22 cellular contexts compared by ENCODE assay signal in genomic region chr7:16040381-16040780, GRCh38.
A peak's percentile ranks its signal among the peaks of the same experiment; 100 is the strongest.
DNase-seq lines count a peak whose midpoint lies in the region; TF ChIP-seq lines count a peak whose summit lies in the region.
"Had no signal": no experiment of that assay in that cellular context is flagged by ENCODE, and none has a peak within 500 bp of the region (broad histone marks: within the 10 kb centered on the region; RNA-seq: fewer than 3 reads in every experiment).

No MANE protein-coding gene starts in this region.

- no peak overlapping the region for H2BK12ac ChIP-seq in neuronal stem cell (ENCODE audit: low read length)

- peak overlapping the region; percentile 64 for H3K18ac ChIP-seq in neuronal stem cell (ENCODE audit: low read length)

- H4K91ac ChIP-seq in neuronal stem cell (ENCODE audit: low read depth, low read length, poor library complexity): no peak overlapping the region

- H2BK5ac ChIP-seq in neuronal stem cell (ENCODE audit: low read length): no peak overlapping the region

- H3K4me1 Mint-ChIP-seq in endodermal cell (peaks cover 8% of the 10 kb centered on the region), mesothelial cell of epicardium (peaks cover 5% of the 10 kb centered on the region)
- H3K4me1 Mint-ChIP-seq: CD4-positive, CD25-positive, alpha-beta regulatory T cell had no signal

- peaks cover 8% of the 10 kb centered on the region for H3K9me3 Mint-ChIP-seq in endodermal cell
- H3K9me3 Mint-ChIP-seq in mesothelial cell of epicardium: peaks cover 4% of the 10 kb centered on the region

- no peak overlapping the region for H3K4me3 Mint-ChIP-seq in endodermal cell
- no peak overlapping the region for H3K4me3 Mint-ChIP-seq in mesothelial cell of epicardium

- 91 to 100% methylated on average over 1 to 5 of the region's 5 CpGs for WGBS in endodermal cell (ENCODE audit: insufficient coverage in 1 of 2, insufficient read length in 1 of 2), 2 experiments
- no CpG with 5 or more reads among the region's 5 CpGs for WGBS in neuronal stem cell (ENCODE audit: extremely low coverage in 2 of 2, insufficient read length in 2 of 2, insufficient replicate concordance in 1 of 2), 2 donors

- H2BK15ac ChIP-seq in neuronal stem cell (ENCODE audit: low read length): no peak overlapping the region

- no peak overlapping the region for H3K14ac ChIP-seq in neuronal stem cell (ENCODE audit: low read length)

- no peak overlapping the region for H3K23ac ChIP-seq in neuronal stem cell (ENCODE audit: low read depth, low read length, poor library complexity)

- no peak overlapping the region for H3K27ac Mint-ChIP-seq in endodermal cell
- peak overlapping the region; percentile 68 for H3K27ac Mint-ChIP-seq in mesothelial cell of epicardium
- H3K27ac Mint-ChIP-seq: CD4-positive, CD25-positive, alpha-beta regulatory T cell had no signal

- H3K27me3 Mint-ChIP-seq in endodermal cell (ENCODE audit: insufficient read depth): no peaks in the 10 kb centered on the region
- H3K27me3 Mint-ChIP-seq in mesothelial cell of epicardium (ENCODE audit: low read depth): no peaks in the 10 kb centered on the region
- H3K27me3 Mint-ChIP-seq: CD4-positive, CD25-positive, alpha-beta regulatory T cell had no signal

- no peak overlapping the region for H2BK120ac ChIP-seq in neuronal stem cell (ENCODE audit: low read depth, low read length)

- H3K79me2 ChIP-seq in Loucy (ENCODE audit: insufficient read depth, low read length): no peaks in the 10 kb centered on the region

- H3K4ac ChIP-seq in neuronal stem cell (ENCODE audit: low read length): no peak overlapping the region

- H3K4me2 ChIP-seq in Loucy (ENCODE audit: low read depth, low read length, poor library complexity, severe bottlenecking) (no peak overlapping the region), neuronal stem cell (ENCODE audit: insufficient read depth, low read length, poor library complexity, severe bottlenecking) (no peak overlapping the region)
- H3K4me2 ChIP-seq: BLaER1, KMS-11 had no signal

- no peak overlapping the region for H3K4me3 ChIP-seq in Loucy (ENCODE audit: low read length, poor library complexity, severe bottlenecking)
- peak overlapping the region; percentile 41 for H3K4me3 ChIP-seq in endodermal cell (ENCODE audit: low read length)
- no peak overlapping the region for H3K4me3 ChIP-seq in neuronal stem cell (ENCODE audit: low read length in 2 of 2)
- H3K4me3 ChIP-seq: BLaER1, GM23248, Peyer's patch had no signal

- no peaks in the 10 kb centered on the region for H3K36me3 Mint-ChIP-seq in endodermal cell (ENCODE audit: low read depth)
- no peaks in the 10 kb centered on the region for H3K36me3 Mint-ChIP-seq in mesothelial cell of epicardium
- H3K36me3 Mint-ChIP-seq: CD4-positive, CD25-positive, alpha-beta regulatory T cell had no signal

- TF ChIP-seq CTCF in Loucy (conservative IDR thresholded peaks at IDR 0.05; ENCODE audit: low read length) (no peak), endodermal cell (conservative IDR thresholded peaks at IDR 0.05) (no peak), mesothelial cell of epicardium (IDR thresholded peaks at IDR 0.05; ENCODE audit: unreplicated experiment) (no peak)

- DNase-seq in endodermal cell: no peak
- no peak for DNase-seq in mesothelial cell of epicardium (ENCODE audit: low spot score in 2 of 2, unreplicated experiment in 2 of 2)
- no peak for DNase-seq in neuronal stem cell (ENCODE audit: low spot score)
- no peak for DNase-seq in pons (ENCODE audit: low spot score)
- no peak for DNase-seq in DMS153 (lab: John Stamatoyannopoulos, UW)
- no peak for DNase-seq in GOT3 (lab: John Stamatoyannopoulos, UW)
- DNase-seq: CD4-positive, CD25-positive, alpha-beta regulatory T cell; DMS53; GM23248; HCEC 1CT; IMR-90; MV-4-11; NCI-H1105; NCI-H1436 treated with DMSO at 0.1 percent for 48 hours; NCI-H1930; NCI-H2107; NCI-H526 treated with DMSO at 0.1 percent for 48 hours; Peyer's patch; SHP77 treated with DMSO at 0.1 percent for 48 hours had no signal

- no peak overlapping the region for H2AK5ac ChIP-seq in neuronal stem cell (ENCODE audit: low read depth, low read length)

- H3K27me3 ChIP-seq in Loucy (ENCODE audit: insufficient read depth, low read length, poor library complexity, severe bottlenecking): no peaks in the 10 kb centered on the region
- no peaks in the 10 kb centered on the region for H3K27me3 ChIP-seq in endodermal cell (ENCODE audit: control insufficient read depth, insufficient read depth, low read length, poor library complexity, severe bottlenecking)
- H3K27me3 ChIP-seq in neuronal stem cell (ENCODE audit: control insufficient read depth in 3 of 3, insufficient read depth in 3 of 3, low read depth in 1 of 3, low read length in 3 of 3): no peaks in the 10 kb centered on the region
- H3K27me3 ChIP-seq: BLaER1, Peyer's patch had no signal

- H2AFZ ChIP-seq in Loucy (ENCODE audit: low read length) (0 out of 2 replicates have a peak overlapping the region, but pooled peaks have one; percentile 26), neuronal stem cell (ENCODE audit: low read length) (peak overlapping the region; percentile 71)
- H2AFZ ChIP-seq: GM23248 had no signal

- H3K9ac ChIP-seq in Loucy (ENCODE audit: low read depth, low read length, poor library complexity, severe bottlenecking): no peak overlapping the region
- no peak overlapping the region for H3K9ac ChIP-seq in endodermal cell (ENCODE audit: extremely low read depth, low read length, poor library complexity, severe bottlenecking)
- H3K9ac ChIP-seq in neuronal stem cell (ENCODE audit: low read depth, low read length, poor library complexity): no peak overlapping the region
- H3K9ac ChIP-seq: BLaER1, GM23248, KMS-11 had no signal

- H3K36me3 ChIP-seq in Loucy (ENCODE audit: insufficient read depth, low read length): no peaks in the 10 kb centered on the region
- H3K36me3 ChIP-seq in endodermal cell (ENCODE audit: control insufficient read depth, insufficient read depth, low read length): no peaks in the 10 kb centered on the region
- no peaks in the 10 kb centered on the region for H3K36me3 ChIP-seq in neuronal stem cell (replicated peaks in 1 of 2; ENCODE audit: control insufficient read depth in 2 of 2, insufficient read depth in 2 of 2, low read length in 2 of 2)
- H3K36me3 ChIP-seq: BLaER1, Peyer's patch had no signal

- H3F3A ChIP-seq in Loucy (ENCODE audit: low read depth): no peaks in the 10 kb centered on the region

- no peaks in the 10 kb centered on the region for H3K79me1 ChIP-seq in neuronal stem cell (ENCODE audit: low read depth, low read length)

- no peaks in the 10 kb centered on the region for H4K20me1 ChIP-seq in Loucy (ENCODE audit: insufficient read depth, low read length, poor library complexity, severe bottlenecking)
- H4K20me1 ChIP-seq: BLaER1 had no signal

- H3K9me2 ChIP-seq in Loucy (replicated peaks; ENCODE audit: low read depth, low read length): no peaks in the 10 kb centered on the region

- H3K9me3 ChIP-seq in Loucy (ENCODE audit: insufficient read depth, low read depth, low read length): no peaks in the 10 kb centered on the region
- no peaks in the 10 kb centered on the region for H3K9me3 ChIP-seq in endodermal cell (ENCODE audit: control insufficient read depth, low read length)
- H3K9me3 ChIP-seq in neuronal stem cell (replicated peaks in 1 of 2; ENCODE audit: control insufficient read depth in 2 of 2, insufficient read depth in 1 of 2, low read depth in 1 of 2, low read length in 2 of 2): no peaks in the 10 kb centered on the region
- H3K9me3 ChIP-seq: BLaER1, Peyer's patch had no signal

- H3K27ac ChIP-seq in endodermal cell (ENCODE audit: low read depth, low read length) (no peak overlapping the region), neuronal stem cell (replicated peaks; ENCODE audit: low read length) (no peak overlapping the region)
- H3K27ac ChIP-seq: BLaER1, GM23248, KMS-11, Peyer's patch had no signal

- H3K4me1 ChIP-seq in Loucy (ENCODE audit: insufficient read depth, low read length, poor library complexity, severe bottlenecking): peaks cover 5% of the 10 kb centered on the region
- H3K4me1 ChIP-seq in endodermal cell (ENCODE audit: control insufficient read depth, insufficient read depth, low read length): no peaks in the 10 kb centered on the region
- H3K4me1 ChIP-seq in neuronal stem cell (ENCODE audit: control insufficient read depth in 2 of 2, insufficient read depth in 1 of 2, low read depth in 1 of 2, low read length in 2 of 2): no peaks in the 10 kb centered on the region
- H3K4me1 ChIP-seq: BLaER1, Peyer's patch had no signal

- H4K8ac ChIP-seq in neuronal stem cell (ENCODE audit: low read depth, low read length): no peak overlapping the region
